In the genomic region with DNA sequence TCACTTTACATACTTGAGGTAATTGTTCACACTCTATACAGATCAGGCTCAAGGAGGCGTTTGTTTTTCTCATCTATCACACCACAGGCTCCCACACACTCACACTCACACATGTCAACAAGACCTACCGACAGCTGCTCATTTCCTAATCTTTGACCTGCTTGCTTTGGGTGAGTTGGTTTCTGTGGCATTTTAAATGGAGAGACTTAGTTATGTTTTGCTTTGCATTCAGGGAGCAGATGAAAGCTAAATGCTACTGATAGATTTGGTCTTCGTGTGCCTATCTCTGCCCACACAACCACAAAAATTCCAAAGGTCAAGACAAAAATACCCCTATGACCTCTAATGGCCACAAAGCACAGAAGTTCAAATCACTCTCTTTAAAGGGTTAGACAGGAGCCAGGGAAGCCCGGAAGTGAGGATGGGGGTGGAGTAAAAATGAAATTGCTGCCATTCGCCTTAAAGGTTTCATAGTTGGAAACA, we compare ENCODE assay signal across 1 cellular context.
TF ChIP-seq lines count a peak whose summit lies in the region.

No MANE protein-coding gene starts in this region.

TF ChIP-seq in HepG2, 621 proteins besides CTCF, POLR2A, EP300 and RAD21 (continued from another document and continues in another):
- TF ChIP-seq ZNF10 (CRISPR knock-in tag; IDR thresholded peaks at IDR 0.05; ENCODE audit: borderline replicate concordance, low read depth), result no peak
- no peak for TF ChIP-seq KLF15 (CRISPR knock-in tag; IDR thresholded peaks at IDR 0.05; ENCODE audit: borderline replicate concordance)
- no peak for TF ChIP-seq ZNF841 (CRISPR knock-in tag; IDR thresholded peaks at IDR 0.05; ENCODE audit: borderline replicate concordance)
- no peak for TF ChIP-seq YEATS4 (CRISPR knock-in tag; IDR thresholded peaks at IDR 0.05; ENCODE audit: borderline replicate concordance)
- TF ChIP-seq, protein P1, sequence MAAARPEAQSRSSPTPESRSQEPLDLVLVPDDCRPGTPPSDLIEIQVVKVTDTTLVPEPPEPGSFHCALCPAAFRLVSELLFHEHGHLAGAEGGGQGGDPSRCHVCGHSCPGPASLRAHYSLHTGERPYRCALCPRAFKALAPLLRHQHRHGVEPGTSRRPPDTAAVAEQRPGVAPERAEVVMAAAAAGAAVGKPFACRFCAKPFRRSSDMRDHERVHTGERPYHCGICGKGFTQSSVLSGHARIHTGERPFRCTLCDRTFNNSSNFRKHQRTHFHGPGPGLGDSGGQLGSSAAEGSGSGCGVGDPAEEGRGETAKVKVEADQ (CRISPR knock-in tag; IDR thresholded peaks at IDR 0.05; ENCODE audit: borderline replicate concordance), result no peak
- peak; percentile 50; the same call in 1 of the 2 replicates for TF ChIP-seq NCOR1 (IDR thresholded peaks at IDR 0.05; ENCODE audit: borderline replicate concordance, low read length)
- TF ChIP-seq HDAC2 (CRISPR knock-in tag; IDR thresholded peaks at IDR 0.05), result peak; percentile 53; the same call in 1 of the 2 replicates
- TF ChIP-seq, protein P2, sequence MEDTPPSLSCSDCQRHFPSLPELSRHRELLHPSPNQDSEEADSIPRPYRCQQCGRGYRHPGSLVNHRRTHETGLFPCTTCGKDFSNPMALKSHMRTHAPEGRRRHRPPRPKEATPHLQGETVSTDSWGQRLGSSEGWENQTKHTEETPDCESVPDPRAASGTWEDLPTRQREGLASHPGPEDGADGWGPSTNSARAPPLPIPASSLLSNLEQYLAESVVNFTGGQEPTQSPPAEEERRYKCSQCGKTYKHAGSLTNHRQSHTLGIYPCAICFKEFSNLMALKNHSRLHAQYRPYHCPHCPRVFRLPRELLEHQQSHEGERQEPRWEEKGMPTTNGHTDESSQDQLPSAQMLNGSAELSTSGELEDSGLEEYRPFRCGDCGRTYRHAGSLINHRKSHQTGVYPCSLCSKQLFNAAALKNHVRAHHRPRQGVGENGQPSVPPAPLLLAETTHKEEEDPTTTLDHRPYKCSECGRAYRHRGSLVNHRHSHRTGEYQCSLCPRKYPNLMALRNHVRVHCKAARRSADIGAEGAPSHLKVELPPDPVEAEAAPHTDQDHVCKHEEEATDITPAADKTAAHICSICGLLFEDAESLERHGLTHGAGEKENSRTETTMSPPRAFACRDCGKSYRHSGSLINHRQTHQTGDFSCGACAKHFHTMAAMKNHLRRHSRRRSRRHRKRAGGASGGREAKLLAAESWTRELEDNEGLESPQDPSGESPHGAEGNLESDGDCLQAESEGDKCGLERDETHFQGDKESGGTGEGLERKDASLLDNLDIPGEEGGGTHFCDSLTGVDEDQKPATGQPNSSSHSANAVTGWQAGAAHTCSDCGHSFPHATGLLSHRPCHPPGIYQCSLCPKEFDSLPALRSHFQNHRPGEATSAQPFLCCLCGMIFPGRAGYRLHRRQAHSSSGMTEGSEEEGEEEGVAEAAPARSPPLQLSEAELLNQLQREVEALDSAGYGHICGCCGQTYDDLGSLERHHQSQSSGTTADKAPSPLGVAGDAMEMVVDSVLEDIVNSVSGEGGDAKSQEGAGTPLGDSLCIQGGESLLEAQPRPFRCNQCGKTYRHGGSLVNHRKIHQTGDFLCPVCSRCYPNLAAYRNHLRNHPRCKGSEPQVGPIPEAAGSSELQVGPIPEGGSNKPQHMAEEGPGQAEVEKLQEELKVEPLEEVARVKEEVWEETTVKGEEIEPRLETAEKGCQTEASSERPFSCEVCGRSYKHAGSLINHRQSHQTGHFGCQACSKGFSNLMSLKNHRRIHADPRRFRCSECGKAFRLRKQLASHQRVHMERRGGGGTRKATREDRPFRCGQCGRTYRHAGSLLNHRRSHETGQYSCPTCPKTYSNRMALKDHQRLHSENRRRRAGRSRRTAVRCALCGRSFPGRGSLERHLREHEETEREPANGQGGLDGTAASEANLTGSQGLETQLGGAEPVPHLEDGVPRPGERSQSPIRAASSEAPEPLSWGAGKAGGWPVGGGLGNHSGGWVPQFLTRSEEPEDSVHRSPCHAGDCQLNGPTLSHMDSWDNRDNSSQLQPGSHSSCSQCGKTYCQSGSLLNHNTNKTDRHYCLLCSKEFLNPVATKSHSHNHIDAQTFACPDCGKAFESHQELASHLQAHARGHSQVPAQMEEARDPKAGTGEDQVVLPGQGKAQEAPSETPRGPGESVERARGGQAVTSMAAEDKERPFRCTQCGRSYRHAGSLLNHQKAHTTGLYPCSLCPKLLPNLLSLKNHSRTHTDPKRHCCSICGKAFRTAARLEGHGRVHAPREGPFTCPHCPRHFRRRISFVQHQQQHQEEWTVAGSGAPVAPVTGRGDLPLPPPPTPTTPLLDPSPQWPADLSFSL (CRISPR knock-in tag; IDR thresholded peaks at IDR 0.05), result peak; percentile 83
- TF ChIP-seq GABPA (IDR thresholded peaks at IDR 0.05; ENCODE audit: low read depth, low read length), result no peak
- peak; percentile 44; the same call in 1 of the 2 replicates for TF ChIP-seq GABPA (CRISPR knock-in tag; IDR thresholded peaks at IDR 0.05; ENCODE audit: low read depth)
- TF ChIP-seq NR2F1 (CRISPR knock-in tag; IDR thresholded peaks at IDR 0.05), result peak; percentile 60 to 95
- peak; percentile 41; the same call in 1 of the 2 replicates for TF ChIP-seq ZNF431 (CRISPR knock-in tag; IDR thresholded peaks at IDR 0.05; ENCODE audit: borderline replicate concordance, low read depth)
- TF ChIP-seq MXI1 (IDR thresholded peaks at IDR 0.05; ENCODE audit: borderline replicate concordance, low read depth, low read length), result no peak
- TF ChIP-seq, protein P3, sequence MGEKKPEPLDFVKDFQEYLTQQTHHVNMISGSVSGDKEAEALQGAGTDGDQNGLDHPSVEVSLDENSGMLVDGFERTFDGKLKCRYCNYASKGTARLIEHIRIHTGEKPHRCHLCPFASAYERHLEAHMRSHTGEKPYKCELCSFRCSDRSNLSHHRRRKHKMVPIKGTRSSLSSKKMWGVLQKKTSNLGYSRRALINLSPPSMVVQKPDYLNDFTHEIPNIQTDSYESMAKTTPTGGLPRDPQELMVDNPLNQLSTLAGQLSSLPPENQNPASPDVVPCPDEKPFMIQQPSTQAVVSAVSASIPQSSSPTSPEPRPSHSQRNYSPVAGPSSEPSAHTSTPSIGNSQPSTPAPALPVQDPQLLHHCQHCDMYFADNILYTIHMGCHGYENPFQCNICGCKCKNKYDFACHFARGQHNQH (CRISPR knock-in tag; IDR thresholded peaks at IDR 0.05), result no peak
- peak; percentile 60; the same call in 1 of the 2 replicates for TF ChIP-seq FOSL1 (CRISPR knock-in tag; IDR thresholded peaks at IDR 0.05; ENCODE audit: borderline replicate concordance)
- no peak for TF ChIP-seq ZSCAN30 (CRISPR knock-in tag; IDR thresholded peaks at IDR 0.05)
- TF ChIP-seq FOXK1 (CRISPR knock-in tag; IDR thresholded peaks at IDR 0.05; ENCODE audit: borderline replicate concordance, low read depth), result peak; percentile 35; the same call in 1 of the 2 replicates
- peak; percentile 26; the same call in 1 of the 2 replicates for TF ChIP-seq MED1 (CRISPR knock-in tag; IDR thresholded peaks at IDR 0.05)
- TF ChIP-seq, protein P4, sequence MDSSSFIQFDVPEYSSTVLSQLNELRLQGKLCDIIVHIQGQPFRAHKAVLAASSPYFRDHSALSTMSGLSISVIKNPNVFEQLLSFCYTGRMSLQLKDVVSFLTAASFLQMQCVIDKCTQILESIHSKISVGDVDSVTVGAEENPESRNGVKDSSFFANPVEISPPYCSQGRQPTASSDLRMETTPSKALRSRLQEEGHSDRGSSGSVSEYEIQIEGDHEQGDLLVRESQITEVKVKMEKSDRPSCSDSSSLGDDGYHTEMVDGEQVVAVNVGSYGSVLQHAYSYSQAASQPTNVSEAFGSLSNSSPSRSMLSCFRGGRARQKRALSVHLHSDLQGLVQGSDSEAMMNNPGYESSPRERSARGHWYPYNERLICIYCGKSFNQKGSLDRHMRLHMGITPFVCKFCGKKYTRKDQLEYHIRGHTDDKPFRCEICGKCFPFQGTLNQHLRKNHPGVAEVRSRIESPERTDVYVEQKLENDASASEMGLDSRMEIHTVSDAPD (CRISPR knock-in tag; IDR thresholded peaks at IDR 0.05), result peak; percentile 79; the same call in 1 of the 2 replicates
- no peak for TF ChIP-seq REXO4 (CRISPR knock-in tag; IDR thresholded peaks at IDR 0.05; ENCODE audit: borderline replicate concordance)
- TF ChIP-seq FOXJ3 (CRISPR knock-in tag; IDR thresholded peaks at IDR 0.05; ENCODE audit: borderline replicate concordance), result 0 out of 2 replicates have a peak, but pooled peaks have one; percentile 56
- TF ChIP-seq SOX6 (IDR thresholded peaks at IDR 0.05), result no peak
- TF ChIP-seq SOX6 (CRISPR knock-in tag; IDR thresholded peaks at IDR 0.05), result peak; percentile 58
- no peak for TF ChIP-seq ZNF792 (CRISPR knock-in tag; IDR thresholded peaks at IDR 0.05)
- TF ChIP-seq, protein P5, sequence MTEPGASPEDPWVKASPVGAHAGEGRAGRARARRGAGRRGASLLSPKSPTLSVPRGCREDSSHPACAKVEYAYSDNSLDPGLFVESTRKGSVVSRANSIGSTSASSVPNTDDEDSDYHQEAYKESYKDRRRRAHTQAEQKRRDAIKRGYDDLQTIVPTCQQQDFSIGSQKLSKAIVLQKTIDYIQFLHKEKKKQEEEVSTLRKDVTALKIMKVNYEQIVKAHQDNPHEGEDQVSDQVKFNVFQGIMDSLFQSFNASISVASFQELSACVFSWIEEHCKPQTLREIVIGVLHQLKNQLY (CRISPR knock-in tag; IDR thresholded peaks at IDR 0.05), result no peak
- TF ChIP-seq RXRB (CRISPR knock-in tag; IDR thresholded peaks at IDR 0.05; ENCODE audit: borderline replicate concordance), result no peak
- TF ChIP-seq ZNF468 (CRISPR knock-in tag; IDR thresholded peaks at IDR 0.05), result no peak
- no peak for TF ChIP-seq ZBTB7A (CRISPR knock-in tag; IDR thresholded peaks at IDR 0.05)
- no peak for TF ChIP-seq SMARCE1 (IDR thresholded peaks at IDR 0.05; ENCODE audit: borderline replicate concordance)
- TF ChIP-seq ZNF674 (CRISPR knock-in tag; IDR thresholded peaks at IDR 0.05; ENCODE audit: low read depth), result no peak
- no peak for TF ChIP-seq SOX13 (IDR thresholded peaks at IDR 0.05)
- TF ChIP-seq SOX13 (CRISPR knock-in tag; conservative IDR thresholded peaks at IDR 0.05 in 1 of 2, IDR thresholded peaks at IDR 0.05 in 1 of 2), result peak in 1 of 2 experiments; percentile 72; a peak in 2 of 4 replicates
- no peak for TF ChIP-seq FOXM1 (CRISPR knock-in tag; IDR thresholded peaks at IDR 0.05)
- TF ChIP-seq MBD4 (IDR thresholded peaks at IDR 0.05; ENCODE audit: borderline replicate concordance, low read length), result peak; percentile 53; the same call in 1 of the 2 replicates
- TF ChIP-seq TEAD3 (CRISPR knock-in tag; optimal IDR thresholded peaks at IDR 0.05; ENCODE audit: borderline replicate concordance), result peak; percentile 71
- no peak for TF ChIP-seq TAF15 (IDR thresholded peaks at IDR 0.05; ENCODE audit: low read depth, low read length, poor library complexity, severe bottlenecking)
- TF ChIP-seq ELF1 (CRISPR knock-in tag; IDR thresholded peaks at IDR 0.05), result peak; percentile 53
- TF ChIP-seq ZNF7 (CRISPR knock-in tag; IDR thresholded peaks at IDR 0.05), result no peak
- TF ChIP-seq RAD51 (IDR thresholded peaks at IDR 0.05; ENCODE audit: borderline replicate concordance), result 0 out of 2 replicates have a peak, but pooled peaks have one; percentile 3
- no peak for TF ChIP-seq ZNF713 (CRISPR knock-in tag; IDR thresholded peaks at IDR 0.05)
- TF ChIP-seq, protein P6, sequence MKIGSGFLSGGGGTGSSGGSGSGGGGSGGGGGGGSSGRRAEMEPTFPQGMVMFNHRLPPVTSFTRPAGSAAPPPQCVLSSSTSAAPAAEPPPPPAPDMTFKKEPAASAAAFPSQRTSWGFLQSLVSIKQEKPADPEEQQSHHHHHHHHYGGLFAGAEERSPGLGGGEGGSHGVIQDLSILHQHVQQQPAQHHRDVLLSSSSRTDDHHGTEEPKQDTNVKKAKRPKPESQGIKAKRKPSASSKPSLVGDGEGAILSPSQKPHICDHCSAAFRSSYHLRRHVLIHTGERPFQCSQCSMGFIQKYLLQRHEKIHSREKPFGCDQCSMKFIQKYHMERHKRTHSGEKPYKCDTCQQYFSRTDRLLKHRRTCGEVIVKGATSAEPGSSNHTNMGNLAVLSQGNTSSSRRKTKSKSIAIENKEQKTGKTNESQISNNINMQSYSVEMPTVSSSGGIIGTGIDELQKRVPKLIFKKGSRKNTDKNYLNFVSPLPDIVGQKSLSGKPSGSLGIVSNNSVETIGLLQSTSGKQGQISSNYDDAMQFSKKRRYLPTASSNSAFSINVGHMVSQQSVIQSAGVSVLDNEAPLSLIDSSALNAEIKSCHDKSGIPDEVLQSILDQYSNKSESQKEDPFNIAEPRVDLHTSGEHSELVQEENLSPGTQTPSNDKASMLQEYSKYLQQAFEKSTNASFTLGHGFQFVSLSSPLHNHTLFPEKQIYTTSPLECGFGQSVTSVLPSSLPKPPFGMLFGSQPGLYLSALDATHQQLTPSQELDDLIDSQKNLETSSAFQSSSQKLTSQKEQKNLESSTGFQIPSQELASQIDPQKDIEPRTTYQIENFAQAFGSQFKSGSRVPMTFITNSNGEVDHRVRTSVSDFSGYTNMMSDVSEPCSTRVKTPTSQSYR (CRISPR knock-in tag; IDR thresholded peaks at IDR 0.05; ENCODE audit: borderline replicate concordance), result peak; percentile 68; the same call in 1 of the 2 replicates
- TF ChIP-seq, protein P7, sequence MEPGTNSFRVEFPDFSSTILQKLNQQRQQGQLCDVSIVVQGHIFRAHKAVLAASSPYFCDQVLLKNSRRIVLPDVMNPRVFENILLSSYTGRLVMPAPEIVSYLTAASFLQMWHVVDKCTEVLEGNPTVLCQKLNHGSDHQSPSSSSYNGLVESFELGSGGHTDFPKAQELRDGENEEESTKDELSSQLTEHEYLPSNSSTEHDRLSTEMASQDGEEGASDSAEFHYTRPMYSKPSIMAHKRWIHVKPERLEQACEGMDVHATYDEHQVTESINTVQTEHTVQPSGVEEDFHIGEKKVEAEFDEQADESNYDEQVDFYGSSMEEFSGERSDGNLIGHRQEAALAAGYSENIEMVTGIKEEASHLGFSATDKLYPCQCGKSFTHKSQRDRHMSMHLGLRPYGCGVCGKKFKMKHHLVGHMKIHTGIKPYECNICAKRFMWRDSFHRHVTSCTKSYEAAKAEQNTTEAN (CRISPR knock-in tag; conservative IDR thresholded peaks at IDR 0.05), result 0 out of 2 replicates have a peak, but pooled peaks have one; percentile 45
- TF ChIP-seq SRF (IDR thresholded peaks at IDR 0.05; ENCODE audit: low read depth, low read length), result no peak
- TF ChIP-seq ZNF598 (CRISPR knock-in tag; IDR thresholded peaks at IDR 0.05; ENCODE audit: borderline replicate concordance), result no peak
- no peak for TF ChIP-seq GLI4 (CRISPR knock-in tag; IDR thresholded peaks at IDR 0.05; ENCODE audit: borderline replicate concordance)
- TF ChIP-seq ZMYM2 (CRISPR knock-in tag; IDR thresholded peaks at IDR 0.05), result peak; percentile 32; the same call in 1 of the 2 replicates
- peak; percentile 81 for TF ChIP-seq TCF7 (IDR thresholded peaks at IDR 0.05; ENCODE audit: low read depth)
- TF ChIP-seq PHF21A (CRISPR knock-in tag; IDR thresholded peaks at IDR 0.05), result peak; percentile 40; the same call in 1 of the 2 replicates
- TF ChIP-seq ATM (IDR thresholded peaks at IDR 0.05; ENCODE audit: borderline replicate concordance), result no peak
- no peak for TF ChIP-seq FOXP1 (IDR thresholded peaks at IDR 0.05)
- peak; percentile 30; the same call in 1 of the 2 replicates for TF ChIP-seq FOXP1 (CRISPR knock-in tag; IDR thresholded peaks at IDR 0.05)
- TF ChIP-seq ZNF776 (CRISPR knock-in tag; IDR thresholded peaks at IDR 0.05), result no peak
